23 cellular contexts compared by ENCODE assay signal in genomic region chr1:63729227-63729620, GRCh38. TPM values are rescaled to one million over a fixed set of nuclear protein-coding genes. Genes with fewer than 3 reads are reported as not detected.
"Had no signal": no experiment of that assay in that cellular context is flagged by ENCODE, and none has a peak within 500 bp of the region (broad histone marks: within the 10 kb centered on the region; RNA-seq: fewer than 3 reads in every experiment).

No MANE protein-coding gene starts in this region.

- H3K9me3 ChIP-seq: gastrocnemius medialis, heart left ventricle, testis, vagina had no signal

- H3K4me3 Mint-ChIP-seq: activated CD4-positive, alpha-beta memory T cell treated with anti-CD3 and anti-CD28 coated beads for 36 hours; activated naive CD8-positive, alpha-beta T cell treated with anti-CD3 and anti-CD28 coated beads, Interleukin-2, amount 50 U/mL, for 24 hours; brain; nephron; T-helper 17 cell had no signal

- DNase-seq: activated CD4-positive, alpha-beta memory T cell treated with anti-CD3 and anti-CD28 coated beads for 36 hours; activated CD4-positive, alpha-beta T cell treated with anti-CD3 and anti-CD28 coated beads for 48 hours; activated gamma-delta T cell; activated naive CD4-positive, alpha-beta T cell treated with anti-CD3 and anti-CD28 coated beads, Interleukin-2, amount 50 U/mL, for 16 hours; activated naive CD8-positive, alpha-beta T cell treated with anti-CD3 and anti-CD28 coated beads, Interleukin-2, amount 50 U/mL, for 24 hours; aorta; dermis blood vessel endothelial cell; effector CD8-positive, alpha-beta T cell; gastrocnemius medialis; heart left ventricle; islet precursor cell; left cardiac atrium; stimulated activated CD4-positive, alpha-beta T cell treated with anti-CD3 and anti-CD28 coated beads, Interleukin-15, amount 100 ng/mL, for 24 hours; stimulated activated CD8-positive, alpha-beta memory T cell treated with anti-CD3 and anti-CD28 coated beads, Interleukin-4, amount 100 ng/mL, for 48 hours; stimulated activated naive CD4-positive, alpha-beta T cell; T-helper 17 cell; testis; trophoblast cell had no signal

- H3K4me1 Mint-ChIP-seq: activated naive CD8-positive, alpha-beta T cell treated with anti-CD3 and anti-CD28 coated beads, Interleukin-2, amount 50 U/mL, for 24 hours; T-helper 17 cell had no signal

- H3K27me3 ChIP-seq: gastrocnemius medialis, heart left ventricle, testis, vagina had no signal

- ATAC-seq: activated naive CD8-positive, alpha-beta T cell treated with anti-CD3 and anti-CD28 coated beads, Interleukin-2, amount 50 U/mL, for 24 hours; esophagus mucosa; gastrocnemius medialis; left cardiac atrium; T-helper 17 cell had no signal

- H3K4me3 ChIP-seq: gastrocnemius medialis, heart left ventricle, smooth muscle cell, testis, vagina had no signal

- H3K4me1 ChIP-seq: gastrocnemius medialis, testis had no signal

- H3K27ac Mint-ChIP-seq: activated CD4-positive, alpha-beta memory T cell treated with anti-CD3 and anti-CD28 coated beads for 36 hours; activated naive CD8-positive, alpha-beta T cell treated with anti-CD3 and anti-CD28 coated beads, Interleukin-2, amount 50 U/mL, for 24 hours; T-helper 17 cell had no signal

- H3K36me3 ChIP-seq: gastrocnemius medialis, heart left ventricle, vagina had no signal

- H3K9me3 Mint-ChIP-seq: activated CD4-positive, alpha-beta memory T cell treated with anti-CD3 and anti-CD28 coated beads for 36 hours had no signal

- H3K36me3 Mint-ChIP-seq: brain had no signal

- H3K27ac ChIP-seq: gastrocnemius medialis, heart left ventricle, testis had no signal

- H3K27me3 Mint-ChIP-seq: activated CD4-positive, alpha-beta memory T cell treated with anti-CD3 and anti-CD28 coated beads for 36 hours; activated naive CD8-positive, alpha-beta T cell treated with anti-CD3 and anti-CD28 coated beads, Interleukin-2, amount 50 U/mL, for 24 hours had no signal

RNA-seq across cellular contexts. Expression of gene ROR1, which starts 44.6 kb away (rescaled TPM):
- total RNA-seq: T-helper 17 cell had no signal
